ENCODE assay signal across 15 cellular contexts in the genomic region with DNA sequence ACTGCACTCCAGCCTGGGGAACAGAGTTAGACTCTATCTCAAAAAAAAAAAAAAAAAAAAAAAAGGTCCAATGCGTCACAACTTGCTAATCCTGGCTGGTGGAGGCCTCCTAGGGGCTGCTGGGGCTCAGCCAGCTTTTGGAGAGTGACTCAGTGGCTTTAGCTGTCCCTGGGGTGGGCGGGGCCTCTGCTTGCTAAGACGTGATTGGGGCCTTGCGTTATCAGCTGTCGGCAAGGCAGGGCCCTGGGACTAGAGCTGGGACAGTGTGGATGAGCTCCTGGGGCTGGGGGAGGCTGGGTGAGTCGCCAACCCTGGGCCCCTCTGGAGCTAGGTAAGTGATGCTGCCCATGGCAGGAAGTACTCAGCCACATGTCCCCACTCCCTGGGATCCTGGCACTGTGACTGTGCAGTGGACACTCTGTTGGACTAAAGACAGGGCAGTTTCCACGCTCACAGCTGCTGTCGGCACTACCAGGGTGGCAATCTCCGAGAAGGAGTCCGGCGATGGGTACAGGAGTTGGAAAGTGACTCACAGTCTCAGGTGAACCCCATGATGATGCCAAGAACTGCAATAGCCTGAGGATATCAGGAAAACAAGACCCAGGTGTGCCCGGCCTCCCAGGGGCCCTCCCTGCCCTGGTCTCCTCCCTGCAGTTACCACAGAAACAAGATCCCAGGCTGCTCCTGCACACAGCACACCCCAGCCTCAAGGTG. TPM values are rescaled to one million over a fixed set of nuclear protein-coding genes. Genes with fewer than 3 reads are reported as not detected.
DNase-seq lines count a peak whose midpoint lies in the region; ATAC-seq and TF ChIP-seq lines count a peak whose summit lies in the region.
"Had no signal": no experiment of that assay in that cellular context is flagged by ENCODE, and none has a peak within 500 bp of the region (broad histone marks: within the 10 kb centered on the region; RNA-seq: fewer than 3 reads in every experiment).

No MANE protein-coding gene starts in this region.

- H3K27me3 Mint-ChIP-seq in nephron progenitor cell (ENCODE audit: low read depth, poor library complexity), result peaks cover 3% of the 10 kb centered on the region
- H3K27me3 Mint-ChIP-seq: activated CD4-positive, alpha-beta T cell treated with anti-CD3 and anti-CD28 coated beads, Interleukin-2, amount 10 ng/mL, durations not matched to agents 24 days and 14 days had no signal

- H3K36me3 Mint-ChIP-seq in nephron progenitor cell (ENCODE audit: low read depth), result peaks cover 73% of the 10 kb centered on the region

- H3K27ac ChIP-seq in brain microvascular endothelial cell, result no peak overlapping the region
- H3K27ac ChIP-seq: Peyer's patch, tibial artery had no signal

- H3K27me3 ChIP-seq in brain microvascular endothelial cell (replicated peaks), result no peaks in the 10 kb centered on the region
- H3K27me3 ChIP-seq: Peyer's patch had no signal

- DNase-seq in EH (ENCODE audit: low read depth) (peak; percentile 89), LHCN-M2 (ENCODE audit: low read depth) (peak; percentile 61), brain microvascular endothelial cell (peak; percentile 92), nephron progenitor cell (no peak), NCI-H1092 (lab: John Stamatoyannopoulos, UW) (no peak)
- DNase-seq in activated T-cell treated with anti-CD3 and anti-CD28 coated beads, Interleukin-2, amount 50 U/mL, for 48 hours, result no peak
- DNase-seq: activated CD4-positive, alpha-beta T cell treated with anti-CD3 and anti-CD28 coated beads, Interleukin-2, amount 10 ng/mL, durations not matched to agents 24 days and 14 days; activated naive CD4-positive, alpha-beta T cell treated with Interleukin-2 at 50 U/mL for 16 hours; left colon; NCI-H187; Peyer's patch; tibial artery had no signal

- H3K9me3 Mint-ChIP-seq in nephron progenitor cell, result peaks cover 29% of the 10 kb centered on the region

- H3K4me3 ChIP-seq in brain microvascular endothelial cell (ENCODE audit: low read depth, low read length), result no peak overlapping the region
- H3K4me3 ChIP-seq: GM23338, Peyer's patch, tibial artery had no signal

- in situ Hi-C loops in brain microvascular endothelial cell (cut with HindIII; ENCODE audit: low pct_ligation_motif_present, low sequenced_read_pairs), result no loop called here

- TF ChIP-seq CTCF in brain microvascular endothelial cell (IDR thresholded peaks at IDR 0.05; ENCODE audit: low read depth, low read length, missing control alignments), result no peak
- TF ChIP-seq CTCF in nephron progenitor cell (IDR thresholded peaks at IDR 0.05), result no peak

- no peaks in the 10 kb centered on the region for H3K4me1 Mint-ChIP-seq in nephron progenitor cell
- H3K4me1 Mint-ChIP-seq: activated CD4-positive, alpha-beta T cell treated with anti-CD3 and anti-CD28 coated beads, Interleukin-2, amount 10 ng/mL, durations not matched to agents 24 days and 14 days; GM23338 had no signal

- no peak overlapping the region for H3K4me3 Mint-ChIP-seq in nephron progenitor cell
- H3K4me3 Mint-ChIP-seq: activated CD4-positive, alpha-beta T cell treated with anti-CD3 and anti-CD28 coated beads, Interleukin-2, amount 10 ng/mL, durations not matched to agents 24 days and 14 days; GM23338 had no signal

- H3K36me3 ChIP-seq in brain microvascular endothelial cell (replicated peaks), result no peaks in the 10 kb centered on the region
- H3K36me3 ChIP-seq: Peyer's patch, tibial artery had no signal

- ATAC-seq in GM18502 (IDR thresholded peaks at IDR 0.05; ENCODE audit: poor library complexity, unreplicated experiment) (no peak), HG02981 (IDR thresholded peaks at IDR 0.05; ENCODE audit: unreplicated experiment) (no peak)
- ATAC-seq: GM23338, left colon had no signal

- peak overlapping the region; percentile 29 for H3K27ac Mint-ChIP-seq in nephron progenitor cell
- H3K27ac Mint-ChIP-seq: activated CD4-positive, alpha-beta T cell treated with anti-CD3 and anti-CD28 coated beads, Interleukin-2, amount 10 ng/mL, durations not matched to agents 24 days and 14 days; GM23338 had no signal

RNA-seq across cellular contexts. Expression of a gene that starts 32.2 kb away (rescaled TPM):
- not detected in 2 replicates for total RNA-seq in LHCN-M2 (2014; rRNA removed)
- polyA plus RNA-seq in LHCN-M2 (2012), result not detected
- total RNA-seq: activated CD4-positive, alpha-beta T cell treated with anti-CD3 and anti-CD28 coated beads, Interleukin-2, amount 10 ng/mL, durations not matched to agents 24 days and 14 days; GM23338 had no signal
- polyA plus RNA-seq: GM23338 had no signal

Comparison
In these comparisons a context has a peak if more than half of its experiments do, and no peak if none do; other contexts are left out.
1. DNase-seq: peak in EH (single experiment), LHCN-M2 (single experiment) and brain microvascular endothelial cell (single experiment); none in nephron progenitor cell (single experiment), NCI-H1092 (single experiment) and activated T-cell treated with anti-CD3 and anti-CD28 coated beads, Interleukin-2, amount 50 U/mL, for 48 hours (0 of 2).